Comparison of ENCODE assay signal across 8 cellular contexts in the genomic region with DNA sequence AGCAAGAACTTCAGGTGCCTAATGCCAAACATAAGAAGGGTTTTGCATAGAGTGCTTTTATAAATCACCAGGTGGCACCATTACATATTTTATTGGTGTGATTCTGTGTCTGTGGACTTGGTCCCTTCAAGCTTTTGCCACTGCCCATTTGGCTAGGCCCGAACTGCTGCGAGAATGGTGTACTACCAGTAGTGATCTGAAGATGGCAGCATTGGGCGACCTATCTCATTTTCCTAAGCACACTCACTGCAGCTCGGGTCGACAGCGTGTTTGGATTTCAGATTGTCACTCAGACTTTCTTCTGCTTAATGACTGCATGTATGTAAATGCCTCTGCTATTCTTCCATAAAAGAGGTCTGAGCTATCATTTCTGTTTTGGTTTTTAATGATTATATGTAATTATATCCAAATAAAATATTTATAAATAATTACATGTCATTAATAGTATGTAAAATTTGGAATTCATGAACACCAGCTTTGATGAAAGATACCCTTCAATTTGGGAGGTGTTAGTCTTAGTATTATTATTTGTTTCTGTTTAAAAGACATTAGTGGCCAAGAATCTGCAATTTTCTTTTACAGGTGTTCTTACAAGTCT.
DNase-seq lines count a peak whose midpoint lies in the region; ATAC-seq and TF ChIP-seq lines count a peak whose summit lies in the region.

No MANE protein-coding gene starts in this region.

- POLR2A ChIA-PET in CD4-positive, alpha-beta T cell (lab: Charles Lee): no interaction called here

- no peaks in the 10 kb centered on the region for H3K27me3 ChIP-seq in CD4-positive, alpha-beta T cell (ENCODE audit: control insufficient read depth, insufficient read depth, low read length)

- no peak overlapping the region for H3K27ac Mint-ChIP-seq in CD4-positive, alpha-beta T cell

- H3K9me3 Mint-ChIP-seq in CD4-positive, alpha-beta T cell: no peaks in the 10 kb centered on the region

- H3K9me3 ChIP-seq in CD4-positive, alpha-beta T cell (ENCODE audit: control insufficient read depth, low read length): no peaks in the 10 kb centered on the region

- no peak overlapping the region for H3K27ac ChIP-seq in CD4-positive, alpha-beta T cell (ENCODE audit: low read depth, low read length)

- DNase-seq in CD4-positive, alpha-beta T cell: peak; percentile 22 to 58 (median 34)
- DNase-seq in NCI-H446 (lab: John Stamatoyannopoulos, UW) (peak; percentile 67 to 78), cerebellar nuclear complex (lab: John Stamatoyannopoulos, UW) (peak; percentile 30 to 73), left lobe of liver (ENCODE audit: low spot score) (peak; percentile 83)
- peak; percentile 56 for DNase-seq in activated CD4-positive, CD25-positive, alpha-beta regulatory T cell treated with anti-CD3 and anti-CD28 coated beads, Interleukin-2, amount 50 U/mL, for 72 hours
- peak; percentile 5 to 51 (median 19) for DNase-seq in stimulated activated CD4-positive, alpha-beta T cell treated with anti-CD3 and anti-CD28 coated beads, TNF-alpha, amount 100 ng/mL, for 24 hours (ENCODE audit: low read depth in 3 of 3)

- no peaks in the 10 kb centered on the region for H3K4me1 Mint-ChIP-seq in CD4-positive, alpha-beta T cell (ENCODE audit: low read depth)

- ATAC-seq in CD4-positive, alpha-beta T cell (ENCODE audit: poor library complexity): peak; percentile 71
- ATAC-seq in GM19351 (IDR thresholded peaks at IDR 0.05; ENCODE audit: unreplicated experiment) (peak; percentile 98), HG03432 (IDR thresholded peaks at IDR 0.05; ENCODE audit: unreplicated experiment) (peak; percentile 98), left lobe of liver (peak; percentile 100)

- peak; percentile 70 for TF ChIP-seq CTCF in CD4-positive, alpha-beta T cell (IDR thresholded peaks at IDR 0.05)

- peaks cover 19% of the 10 kb centered on the region for H3K27me3 Mint-ChIP-seq in CD4-positive, alpha-beta T cell

- intact Hi-C loops in CD4-positive, alpha-beta T cell (cut with DNase I, micrococcal nuclease): no loop called here

- no peaks in the 10 kb centered on the region for H3K36me3 Mint-ChIP-seq in CD4-positive, alpha-beta T cell (ENCODE audit: low read depth)

- no peak overlapping the region for H3K4me3 Mint-ChIP-seq in CD4-positive, alpha-beta T cell

- CTCF ChIA-PET in CD4-positive, alpha-beta T cell (lab: Charles Lee): interaction anchor here (1.1 to 1.6 kb wide), 2 partner anchors 8 to 23 kb away, joined by 3 read pairs; no protein-coding TSS in a partner anchor

Comparison
In these comparisons a context has a peak if more than half of its experiments do, and no peak if none do; other contexts are left out.
1. DNase-seq: peak in every context shown above with its lines; median percentile 83 in left lobe of liver; 72 in NCI-H446; 56 in activated CD4-positive, CD25-positive, alpha-beta regulatory T cell treated with anti-CD3 and anti-CD28 coated beads, Interleukin-2, amount 50 U/mL, for 72 hours; 52 in cerebellar nuclear complex; 34 in CD4-positive, alpha-beta T cell; 19 in stimulated activated CD4-positive, alpha-beta T cell treated with anti-CD3 and anti-CD28 coated beads, TNF-alpha, amount 100 ng/mL, for 24 hours.